Comparison of ENCODE assay signal across 10 cellular contexts in genomic region chr16:4373356-4373908, GRCh38. TPM values are rescaled to one million over a fixed set of nuclear protein-coding genes. Genes with fewer than 3 reads are reported as not detected.
A peak's percentile ranks its signal among the peaks of the same experiment; 100 is the strongest.
DNase-seq lines count a peak whose midpoint lies in the region; ATAC-seq and TF ChIP-seq lines count a peak whose summit lies in the region.
"Had no signal": no experiment of that assay in that cellular context is flagged by ENCODE, and none has a peak within 500 bp of the region (broad histone marks: within the 10 kb centered on the region; RNA-seq: fewer than 3 reads in every experiment).

No MANE protein-coding gene starts in this region.

- H3K27ac ChIP-seq in RWPE2 (ENCODE audit: poor library complexity, severe bottlenecking), result peak overlapping the region; percentile 94
- H3K27ac ChIP-seq: HL-60 had no signal

- H3K27me3 Mint-ChIP-seq in activated T-cell treated with anti-CD3 and anti-CD28 coated beads, Interleukin-2, amount 50 U/mL, for 72 hours (ENCODE audit: low read depth), result no peaks in the 10 kb centered on the region

- no peaks in the 10 kb centered on the region for H3K36me3 Mint-ChIP-seq in activated T-cell treated with anti-CD3 and anti-CD28 coated beads, Interleukin-2, amount 50 U/mL, for 72 hours (ENCODE audit: insufficient read depth in 2 of 2)

- H3K4me3 ChIP-seq in RWPE2 (ENCODE audit: severe bottlenecking), result peak overlapping the region; percentile 91
- peak overlapping the region; percentile 97 for H3K4me3 ChIP-seq in fibroblast of the aortic adventitia (ENCODE audit: low read depth, low read length)
- H3K4me3 ChIP-seq in skeletal muscle cell (ENCODE audit: low read depth, low read length), result peak overlapping the region; percentile 79

- H3K4me1 ChIP-seq in RWPE2 (ENCODE audit: insufficient read depth, poor library complexity, severe bottlenecking), result peaks cover 61% of the 10 kb centered on the region

- TF ChIP-seq CTCF in RWPE2 (IDR thresholded peaks at IDR 0.05; ENCODE audit: poor library complexity, severe bottlenecking), result no peak
- no peak for TF ChIP-seq CTCF in fibroblast of the aortic adventitia (IDR thresholded peaks at IDR 0.05; ENCODE audit: insufficient read depth, low read length)
- no peak for TF ChIP-seq CTCF in omental fat pad (IDR thresholded peaks at IDR 0.05)

- no peak overlapping the region for H3K4me3 Mint-ChIP-seq in activated T-cell treated with anti-CD3 and anti-CD28 coated beads, Interleukin-2, amount 50 U/mL, for 72 hours
- H3K4me3 Mint-ChIP-seq: T-helper 1 cell treated with Interleukin-12 subunit alpha and Interleukin-12 subunit beta and Interleukin-4 antibody, amounts not matched to agents 30 μg/mL and 1 μg/mL, for 36 hours had no signal

- DNase-seq in ELR (ENCODE audit: low read depth) (peak; percentile 48), RWPE2 (ENCODE audit: low spot score) (no peak), fibroblast of the aortic adventitia (ENCODE audit: low read depth) (no peak), skeletal muscle cell (ENCODE audit: low read depth) (no peak), AG08396 (ENCODE audit: low spot score) (no peak), omental fat pad (ENCODE audit: low spot score) (no peak), ecto neural progenitor cell (ENCODE audit: low spot score) (no peak)
- no peak for DNase-seq in activated T-cell treated with anti-CD3 and anti-CD28 coated beads, Interleukin-2, amount 50 U/mL, for 72 hours

- H3K4me1 Mint-ChIP-seq in activated T-cell treated with anti-CD3 and anti-CD28 coated beads, Interleukin-2, amount 50 U/mL, for 72 hours (ENCODE audit: low read depth), result peaks cover 7% of the 10 kb centered on the region

- H3K9me3 Mint-ChIP-seq in activated T-cell treated with anti-CD3 and anti-CD28 coated beads, Interleukin-2, amount 50 U/mL, for 72 hours, result no peaks in the 10 kb centered on the region
- H3K9me3 Mint-ChIP-seq: T-helper 1 cell treated with Interleukin-12 subunit alpha and Interleukin-12 subunit beta and Interleukin-4 antibody, amounts not matched to agents 30 μg/mL and 1 μg/mL, for 36 hours had no signal

- no peaks in the 10 kb centered on the region for H3K27me3 ChIP-seq in RWPE2 (ENCODE audit: insufficient read depth, poor library complexity, severe bottlenecking)

- ATAC-seq in RWPE2 (ENCODE audit: low read depth) (peak; percentile 13), omental fat pad (ENCODE audit: low FRiP score) (no peak)
- ATAC-seq in activated T-cell treated with anti-CD3 and anti-CD28 coated beads, Interleukin-2, amount 50 U/mL, for 72 hours (replicated peaks in 1 of 2), result no peak

- no peaks in the 10 kb centered on the region for H3K36me3 ChIP-seq in RWPE2 (ENCODE audit: low read depth)

- H3K9me3 ChIP-seq in RWPE2 (ENCODE audit: severe bottlenecking), result no peaks in the 10 kb centered on the region

- H3K27ac Mint-ChIP-seq in activated T-cell treated with anti-CD3 and anti-CD28 coated beads, Interleukin-2, amount 50 U/mL, for 72 hours, result no peak overlapping the region
- H3K27ac Mint-ChIP-seq: T-helper 1 cell treated with Interleukin-12 subunit alpha and Interleukin-12 subunit beta and Interleukin-4 antibody, amounts not matched to agents 30 μg/mL and 1 μg/mL, for 36 hours had no signal

RNA-seq across cellular contexts. Expression of gene VASN, which starts 1.8 kb away (rescaled TPM):
- total RNA-seq in fibroblast of the aortic adventitia (ENCODE audit: low replicate concordance) (130 and 136 TPM in 2 replicates), omental fat pad (10 to 100 TPM; 10.8 to 40.0 (median 25.8) TPM)
- not detected for total RNA-seq in activated T-cell treated with anti-CD3 and anti-CD28 coated beads, Interleukin-2, amount 50 U/mL, for 72 hours

RNA-seq across cellular contexts. Expression of gene PAM16, which starts 22.3 kb away (rescaled TPM):
- total RNA-seq in fibroblast of the aortic adventitia (ENCODE audit: low replicate concordance) (5.0 and 20.2 TPM in 2 replicates), omental fat pad (10 to 100 TPM; 32.7 to 53.9 (median 41.8) TPM)
- 10 to 100 TPM; 46.6 to 48.2 TPM for total RNA-seq in activated T-cell treated with anti-CD3 and anti-CD28 coated beads, Interleukin-2, amount 50 U/mL, for 72 hours

RNA-seq across cellular contexts. Expression of gene CORO7, which starts 43.0 kb away (rescaled TPM):
- total RNA-seq in fibroblast of the aortic adventitia (ENCODE audit: low replicate concordance) (16.7 and 26.7 TPM in 2 replicates), omental fat pad (10 to 100 TPM; 15.1 to 46.3 (median 27.5) TPM)
- 100 to 1,000 TPM in 1 of 2 donors, 10 to 100 TPM in 1; 88.6 to 105 TPM for total RNA-seq in activated T-cell treated with anti-CD3 and anti-CD28 coated beads, Interleukin-2, amount 50 U/mL, for 72 hours

RNA-seq across cellular contexts. Expression of gene DNAJA3, which starts 52.2 kb away (rescaled TPM):
- 33.3 and 44.0 TPM in 2 replicates for total RNA-seq in fibroblast of the aortic adventitia (ENCODE audit: low replicate concordance)
- 10 to 100 TPM; 40.5 to 47.1 (median 42.3) TPM for total RNA-seq in omental fat pad
- total RNA-seq in activated T-cell treated with anti-CD3 and anti-CD28 coated beads, Interleukin-2, amount 50 U/mL, for 72 hours, result 10 to 100 TPM; 83.6 to 98.7 TPM

RNA-seq across cellular contexts. Expression of gene GLIS2, which starts 57.6 kb away (rescaled TPM):
- total RNA-seq in fibroblast of the aortic adventitia (ENCODE audit: low replicate concordance) (3.3 and 6.6 TPM in 2 replicates), omental fat pad (1 to 10 TPM; 1.9 to 4.9 (median 3.0) TPM)
- total RNA-seq in activated T-cell treated with anti-CD3 and anti-CD28 coated beads, Interleukin-2, amount 50 U/mL, for 72 hours, result 1 to 10 TPM; 1.3 to 1.7 TPM

Comparison
In these comparisons a context has a peak if more than half of its experiments do, and no peak if none do; other contexts are left out.
1. RNA of gene VASN, which starts 1.8 kb away (total RNA-seq): 130 to 136 TPM in fibroblast of the aortic adventitia and 10.8 to 40.0 TPM in omental fat pad; not detected in activated T-cell treated with anti-CD3 and anti-CD28 coated beads, Interleukin-2, amount 50 U/mL, for 72 hours; every median in the first group is over 10 times any median in the second.
2. Peak in every context shown above with its lines, with median percentiles within 50 percentile points of each other: H3K4me3 ChIP-seq.